In the genomic region with DNA sequence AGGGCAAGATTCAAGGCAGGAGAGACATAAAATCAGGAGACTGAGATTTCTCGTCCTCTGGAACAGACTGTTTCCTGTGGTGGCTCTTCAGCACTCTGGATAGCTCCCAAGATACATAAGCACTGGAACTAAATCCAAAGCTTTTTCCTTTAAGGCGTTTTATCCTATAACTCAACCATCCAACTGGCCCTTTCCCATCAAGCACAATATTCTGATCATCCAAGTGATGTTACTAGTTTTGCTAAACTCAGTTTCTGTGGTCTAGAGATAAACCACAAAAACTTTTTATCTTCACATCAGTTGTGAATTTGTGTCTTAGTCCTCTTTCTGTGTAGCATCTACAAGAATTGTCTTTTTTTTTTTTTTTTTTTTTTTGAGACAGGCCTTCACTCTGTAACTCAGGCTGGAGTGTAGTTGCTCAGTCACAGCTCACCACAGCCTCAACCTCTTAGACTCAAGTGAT, we compare ENCODE assay signal across 9 cellular contexts.
DNase-seq lines count a peak whose midpoint lies in the region; ATAC-seq lines count a peak whose summit lies in the region.
"Had no signal": no experiment of that assay in that cellular context is flagged by ENCODE, and none has a peak within 500 bp of the region (broad histone marks: within the 10 kb centered on the region; RNA-seq: fewer than 3 reads in every experiment).

No MANE protein-coding gene starts in this region.

- no peaks in the 10 kb centered on the region for H3K27me3 ChIP-seq in mesendoderm (ENCODE audit: insufficient read depth, low read length, poor library complexity)
- H3K27me3 ChIP-seq: ascending aorta had no signal

- H3K23ac ChIP-seq in mesendoderm (ENCODE audit: low read length), result no peak overlapping the region

- no peak overlapping the region for H3K56ac ChIP-seq in mesendoderm (ENCODE audit: low read length)

- H4K5ac ChIP-seq in mesendoderm (ENCODE audit: low read length), result no peak overlapping the region

- no peak overlapping the region for H2BK15ac ChIP-seq in mesendoderm (replicated peaks; ENCODE audit: low read depth)

- H2BK120ac ChIP-seq in mesendoderm (ENCODE audit: low read depth, low read length), result no peak overlapping the region

- no peak overlapping the region for H3K4me3 ChIP-seq in mesendoderm (ENCODE audit: low read length)
- H3K4me3 ChIP-seq: ascending aorta had no signal

- no peaks in the 10 kb centered on the region for H3K79me1 ChIP-seq in mesendoderm (ENCODE audit: low read length)

- H3K27ac ChIP-seq in mesendoderm (ENCODE audit: low read depth, low read length), result no peak overlapping the region
- H3K27ac ChIP-seq: ascending aorta had no signal

- H2BK5ac ChIP-seq in mesendoderm (ENCODE audit: low read length), result no peak overlapping the region

- H2AK5ac ChIP-seq in mesendoderm (ENCODE audit: low read length), result no peak overlapping the region

- ATAC-seq in GM18867 (IDR thresholded peaks at IDR 0.05; ENCODE audit: unreplicated experiment) (no peak), GM21526 (IDR thresholded peaks at IDR 0.05; ENCODE audit: low FRiP score, unreplicated experiment) (no peak)

- H3K36me3 ChIP-seq in mesendoderm (ENCODE audit: control insufficient read depth, insufficient read depth, low read length), result no peaks in the 10 kb centered on the region
- H3K36me3 ChIP-seq: ascending aorta had no signal

- no CpG with 5 or more reads among the region's 2 CpGs for WGBS in mesendoderm (ENCODE audit: extremely low coverage, insufficient coverage, low lambda C conversion rate)

- peak; percentile 18 for DNase-seq in H4 (ENCODE audit: low spot score)
- DNase-seq in NCI-H446 treated with DMSO at 0.1 percent for 48 hours (lab: John Stamatoyannopoulos, UW), result peak; percentile 2
- peak; percentile 20 to 67 for DNase-seq in T47D (ENCODE audit: low read depth in 1 of 2, low spot score in 1 of 2)
- DNase-seq in mesendoderm, result peak; percentile 55
- DNase-seq in NCI-H1694 (lab: John Stamatoyannopoulos, UW), result no peak
- DNase-seq: islet precursor cell had no signal

- in situ Hi-C loops in T47D (cut with HindIII; ENCODE audit: low pct_unique_long_range_greater_than_20kb, low sequenced_read_pairs), result no loop called here

- H3K18ac ChIP-seq in mesendoderm (ENCODE audit: low read length), result no peak overlapping the region

- no peak overlapping the region for H3K9ac ChIP-seq in mesendoderm (ENCODE audit: low read length)

- H3K79me2 ChIP-seq in mesendoderm (ENCODE audit: control insufficient read depth, insufficient read depth, low read length), result no peaks in the 10 kb centered on the region

- no peak overlapping the region for H3K4me2 ChIP-seq in mesendoderm (ENCODE audit: low read length)

- no peak overlapping the region for H4K8ac ChIP-seq in mesendoderm (ENCODE audit: low read depth, low read length)

- no peaks in the 10 kb centered on the region for H3K4me1 ChIP-seq in mesendoderm (ENCODE audit: control insufficient read depth, low read depth, low read length)
- H3K4me1 ChIP-seq: ascending aorta had no signal

- H3K4ac ChIP-seq in mesendoderm (ENCODE audit: low read depth, low read length), result no peak overlapping the region
